ENCODE assay signal across 1 cellular context in the genomic region with DNA sequence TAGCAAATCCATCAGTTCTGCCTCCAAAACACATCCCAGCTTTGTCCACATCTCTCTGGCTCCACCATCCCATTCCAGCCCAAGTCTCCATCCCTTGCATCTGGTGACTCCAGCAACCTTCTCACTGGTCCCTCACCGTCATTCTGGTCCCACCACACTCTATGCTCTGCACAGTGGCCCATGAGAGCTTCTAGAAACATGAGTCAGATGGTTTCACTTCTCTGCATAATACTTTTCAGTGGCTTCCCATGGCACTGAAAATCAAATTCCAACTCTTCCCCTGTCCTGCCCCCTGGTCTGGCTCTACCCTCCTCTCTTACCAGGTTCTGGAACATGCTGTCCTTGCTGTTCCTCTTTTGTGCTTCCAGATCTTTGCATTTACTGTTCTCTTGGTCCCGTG.
TF ChIP-seq lines count a peak whose summit lies in the region.

No MANE protein-coding gene starts in this region.

TF ChIP-seq in HepG2, 621 proteins besides CTCF, POLR2A, EP300 and RAD21:
- TF ChIP-seq AGO2 (optimal IDR thresholded peaks at IDR 0.05; ENCODE audit: low read depth, low read length) (no peak), ZNF441 (CRISPR knock-in tag; IDR thresholded peaks at IDR 0.05; ENCODE audit: borderline replicate concordance) (no peak), ZSCAN29 (CRISPR knock-in tag; conservative IDR thresholded peaks at IDR 0.05) (no peak), ZNF782 (CRISPR knock-in tag; IDR thresholded peaks at IDR 0.05; ENCODE audit: borderline replicate concordance) (no peak), ARID2 (CRISPR knock-in tag; IDR thresholded peaks at IDR 0.05; ENCODE audit: borderline replicate concordance) (no peak), ZNF484 (CRISPR knock-in tag; IDR thresholded peaks at IDR 0.05; ENCODE audit: borderline replicate concordance, low read depth) (no peak), NFIC (IDR thresholded peaks at IDR 0.05; ENCODE audit: low read length) (no peak), TAF1 (CRISPR knock-in tag; IDR thresholded peaks at IDR 0.05) (no peak), ZMYM4 (CRISPR knock-in tag; IDR thresholded peaks at IDR 0.05) (no peak), ZNF263 (CRISPR knock-in tag; IDR thresholded peaks at IDR 0.05) (no peak), RXRB (CRISPR knock-in tag; IDR thresholded peaks at IDR 0.05; ENCODE audit: borderline replicate concordance) (no peak), PPARG (CRISPR knock-in tag; conservative IDR thresholded peaks at IDR 0.05) (no peak), NCOR1 (IDR thresholded peaks at IDR 0.05; ENCODE audit: borderline replicate concordance, low read length) (no peak), SAP130 (CRISPR knock-in tag; IDR thresholded peaks at IDR 0.05; ENCODE audit: low read depth) (no peak)
- TF ChIP-seq, protein P1, sequence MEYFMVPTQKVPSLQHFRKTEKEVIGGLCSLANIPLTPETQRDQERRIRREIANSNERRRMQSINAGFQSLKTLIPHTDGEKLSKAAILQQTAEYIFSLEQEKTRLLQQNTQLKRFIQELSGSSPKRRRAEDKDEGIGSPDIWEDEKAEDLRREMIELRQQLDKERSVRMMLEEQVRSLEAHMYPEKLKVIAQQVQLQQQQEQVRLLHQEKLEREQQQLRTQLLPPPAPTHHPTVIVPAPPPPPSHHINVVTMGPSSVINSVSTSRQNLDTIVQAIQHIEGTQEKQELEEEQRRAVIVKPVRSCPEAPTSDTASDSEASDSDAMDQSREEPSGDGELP (IDR thresholded peaks at IDR 0.05; ENCODE audit: borderline replicate concordance, low read depth): no peak
TF ChIP-seq in HepG2: peak in this region for 0.
